22 cellular contexts compared by ENCODE assay signal in the genomic region with DNA sequence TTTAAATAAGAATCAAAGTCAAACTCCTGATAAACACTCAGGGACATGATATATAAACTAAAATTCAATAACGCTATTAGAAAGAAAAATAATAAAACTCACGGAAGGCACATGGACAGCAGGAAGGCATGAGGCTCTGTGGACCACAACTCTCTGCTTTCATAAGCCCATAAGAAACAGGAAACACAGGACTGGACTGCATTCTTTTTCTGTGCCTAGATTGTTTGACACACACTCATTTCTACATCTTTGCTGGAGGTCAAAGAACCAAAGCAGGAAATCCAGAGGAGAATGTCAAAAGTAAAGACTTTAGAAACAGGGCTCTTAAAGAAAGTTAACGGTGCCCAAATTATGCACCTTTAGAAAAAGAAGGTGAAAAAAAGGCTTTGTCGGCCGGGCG.
"Had no signal": no experiment of that assay in that cellular context is flagged by ENCODE, and none has a peak within 500 bp of the region (broad histone marks: within the 10 kb centered on the region; RNA-seq: fewer than 3 reads in every experiment).

No MANE protein-coding gene starts in this region.

- H2AFZ ChIP-seq: hepatocyte, neural progenitor cell had no signal

- H3K9ac ChIP-seq: neural progenitor cell had no signal

- H3K27me3 ChIP-seq: cardiac muscle cell, hepatocyte, left lung, neural progenitor cell, tibial artery had no signal

- H3K4me1 ChIP-seq: neural progenitor cell had no signal

- FAIRE-seq: small intestine, urothelium cell line had no signal

- H3K27ac Mint-ChIP-seq: dendritic cell treated with granulocyte-macrophage colony-stimulating factor and Interleukin-4, amounts not matched to agents 40 ng/mL and 50 ng/mL, for 4 days; immature natural killer cell; T-helper 2 cell treated with Interferon-gamma antibody and Interleukin-4, amounts not matched to agents 5 μg/mL and 100 μg/mL, for 36 hours had no signal

- H3K79me2 ChIP-seq: hepatocyte had no signal

- H3K27me3 Mint-ChIP-seq: naive thymus-derived CD4-positive, alpha-beta T cell had no signal

- H3K4me2 ChIP-seq: hepatocyte, neural progenitor cell had no signal

- H3K9me3 ChIP-seq: left lung, tibial artery had no signal

- H3K4me3 ChIP-seq: cardiac muscle cell, hepatocyte, left lung, lung, neural progenitor cell, tibial artery had no signal

- H3K27ac ChIP-seq: cardiac muscle cell, hepatocyte, left lung, neural progenitor cell, tibial artery, WERI-Rb-1 had no signal

- ATAC-seq: esophagus mucosa; left lung; naive thymus-derived CD4-positive, alpha-beta T cell; sciatic nerve had no signal

- H3K36me3 ChIP-seq: cardiac muscle cell, left lung, neural progenitor cell, tibial artery, WERI-Rb-1 had no signal

- H3K4me3 Mint-ChIP-seq: dendritic cell treated with granulocyte-macrophage colony-stimulating factor and Interleukin-4, amounts not matched to agents 40 ng/mL and 50 ng/mL, for 4 days; immature natural killer cell; neural progenitor cell; T-helper 2 cell treated with Interferon-gamma antibody and Interleukin-4, amounts not matched to agents 5 μg/mL and 100 μg/mL, for 36 hours had no signal

- H3K9me3 Mint-ChIP-seq: dendritic cell treated with granulocyte-macrophage colony-stimulating factor and Interleukin-4, amounts not matched to agents 40 ng/mL and 50 ng/mL, for 4 days; immature natural killer cell; naive thymus-derived CD4-positive, alpha-beta T cell; T-helper 2 cell treated with Interferon-gamma antibody and Interleukin-4, amounts not matched to agents 5 μg/mL and 100 μg/mL, for 36 hours had no signal

- DNase-seq: activated T-cell treated with anti-CD3 and anti-CD28 coated beads, Interleukin-2, amount 50 U/mL, for 1 hour; effector CD8-positive, alpha-beta T cell; foreskin melanocyte; glutamatergic neuron; immature natural killer cell; left lung; naive thymus-derived CD4-positive, alpha-beta T cell; small intestine; stimulated activated CD4-positive, alpha-beta T cell treated with anti-CD3 and anti-CD28 coated beads, Interleukin-2, amount 100 ng/mL, for 24 hours; stimulated activated naive CD4-positive, alpha-beta T cell; substantia nigra; tibial artery; WERI-Rb-1 had no signal
